Comparison of ENCODE assay signal across 12 cellular contexts in genomic region chrX:77014655-77015377, GRCh38.
A peak's percentile ranks its signal among the peaks of the same experiment; 100 is the strongest.
DNase-seq lines count a peak whose midpoint lies in the region; ATAC-seq and TF ChIP-seq lines count a peak whose summit lies in the region.
"Had no signal": no experiment of that assay in that cellular context is flagged by ENCODE, and none has a peak within 500 bp of the region (broad histone marks: within the 10 kb centered on the region; RNA-seq: fewer than 3 reads in every experiment).

No MANE protein-coding gene starts in this region.

- no peak overlapping the region for H3K27ac Mint-ChIP-seq in progenitor cell of endocrine pancreas
- H3K27ac Mint-ChIP-seq: CD14-positive monocyte, HFFc6 had no signal

- TF ChIP-seq CTCF in progenitor cell of endocrine pancreas (IDR thresholded peaks at IDR 0.05; ENCODE audit: unreplicated experiment), result no peak

- H3K4me1 Mint-ChIP-seq in progenitor cell of endocrine pancreas (ENCODE audit: low read depth), result no peaks in the 10 kb centered on the region
- H3K4me1 Mint-ChIP-seq: CD14-positive monocyte had no signal

- H3K27me3 Mint-ChIP-seq in progenitor cell of endocrine pancreas, result no peaks in the 10 kb centered on the region

- DNase-seq in DMS153 (lab: John Stamatoyannopoulos, UW) (peak; percentile 45), NCI-H1930 (lab: John Stamatoyannopoulos, UW) (peak; percentile 6 to 22), anterior cingulate cortex (lab: John Stamatoyannopoulos, UW) (peak in 45 of 58 donors; percentile 0 to 65 (median 4)), left kidney (ENCODE audit: low read depth, low spot score) (peak; percentile 85), 8988T (no peak), progenitor cell of endocrine pancreas (ENCODE audit: low spot score, unreplicated experiment) (no peak), NCI-H446 (lab: John Stamatoyannopoulos, UW) (no peak)
- DNase-seq: HFFc6, PC-3 had no signal

- H3K36me3 Mint-ChIP-seq in progenitor cell of endocrine pancreas (ENCODE audit: insufficient read depth), result no peaks in the 10 kb centered on the region
- H3K36me3 Mint-ChIP-seq: CD14-positive monocyte had no signal

- peaks cover 17% of the 10 kb centered on the region for H3K9me3 Mint-ChIP-seq in progenitor cell of endocrine pancreas (ENCODE audit: low read depth)
- H3K9me3 Mint-ChIP-seq: HFFc6 had no signal

- ATAC-seq in HG03097 (IDR thresholded peaks at IDR 0.05; ENCODE audit: low FRiP score, unreplicated experiment), result no peak
- ATAC-seq: activated CD4-positive, CD25-positive, alpha-beta regulatory T cell treated with anti-CD3 and anti-CD28 coated beads, Interleukin-2, amount 50 U/mL, for 24 hours; PC-3 had no signal

- no peak overlapping the region for H3K4me3 Mint-ChIP-seq in progenitor cell of endocrine pancreas (ENCODE audit: low read depth)
- H3K4me3 Mint-ChIP-seq: CD14-positive monocyte, HFFc6 had no signal

Comparison
In these comparisons a context has a peak if more than half of its experiments do, and no peak if none do; other contexts are left out.
1. DNase-seq: peak in DMS153 (single experiment), NCI-H1930 (2 of 2), anterior cingulate cortex (45 of 58) and left kidney (single experiment); none in 8988T (single experiment), progenitor cell of endocrine pancreas (single experiment) and NCI-H446 (0 of 2).